ENCODE assay signal across 1 cellular context in the genomic region with DNA sequence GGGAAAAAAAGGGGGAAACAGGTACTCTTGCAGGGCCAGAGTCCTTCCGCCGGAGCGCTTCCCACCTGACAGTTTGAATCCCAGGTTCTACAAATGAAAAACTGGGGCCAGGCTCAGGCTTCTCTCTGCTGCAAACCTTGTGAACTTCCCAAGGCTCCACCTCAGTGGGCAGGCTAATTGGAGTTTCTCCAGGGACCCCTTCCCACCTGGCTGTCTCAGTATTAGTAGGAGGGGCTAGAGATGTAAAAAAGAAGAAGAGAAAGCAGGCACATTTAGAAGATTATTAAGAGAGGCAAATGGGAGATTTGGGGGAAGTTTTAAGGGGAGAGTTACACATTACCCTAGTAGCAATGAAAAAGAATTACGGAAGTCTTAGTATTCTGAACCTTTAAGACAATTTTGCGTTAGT.
TF ChIP-seq lines count a peak whose summit lies in the region.

No MANE protein-coding gene starts in this region.

TF ChIP-seq in WTC11, 78 proteins besides CTCF, POLR2A, EP300 and RAD21 (continued from another document):
- TF ChIP-seq, protein P1, sequence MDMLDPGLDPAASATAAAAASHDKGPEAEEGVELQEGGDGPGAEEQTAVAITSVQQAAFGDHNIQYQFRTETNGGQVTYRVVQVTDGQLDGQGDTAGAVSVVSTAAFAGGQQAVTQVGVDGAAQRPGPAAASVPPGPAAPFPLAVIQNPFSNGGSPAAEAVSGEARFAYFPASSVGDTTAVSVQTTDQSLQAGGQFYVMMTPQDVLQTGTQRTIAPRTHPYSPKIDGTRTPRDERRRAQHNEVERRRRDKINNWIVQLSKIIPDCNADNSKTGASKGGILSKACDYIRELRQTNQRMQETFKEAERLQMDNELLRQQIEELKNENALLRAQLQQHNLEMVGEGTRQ (CRISPR knock-in tag; IDR thresholded peaks at IDR 0.05), result no peak
- TF ChIP-seq TEAD1 (CRISPR knock-in tag; IDR thresholded peaks at IDR 0.05) (no peak), ZNF138 (CRISPR knock-in tag; conservative IDR thresholded peaks at IDR 0.05) (no peak)
